Comparison of ENCODE assay signal across 1 cellular context in the genomic region with DNA sequence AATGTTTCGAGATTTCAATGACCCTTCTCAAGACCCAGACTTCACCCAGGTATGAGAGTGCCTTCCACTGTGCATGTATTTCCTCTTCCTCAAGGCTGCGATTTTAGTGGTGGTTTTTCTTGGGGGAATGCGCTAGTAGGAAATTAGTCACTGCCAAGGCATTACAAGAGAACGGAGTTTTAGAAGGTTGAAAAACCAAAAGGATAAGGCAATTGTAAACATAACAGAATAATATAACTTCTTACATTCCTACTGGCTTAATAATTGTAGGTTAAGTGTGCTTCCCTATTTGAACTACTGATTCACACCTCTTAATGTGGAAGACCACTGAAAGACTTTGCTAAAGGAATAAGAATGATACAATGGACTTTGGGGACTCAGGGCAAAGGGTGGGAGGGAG.
TF ChIP-seq lines count a peak whose summit lies in the region.

No MANE protein-coding gene starts in this region.

TF ChIP-seq in HepG2, 621 proteins besides CTCF, POLR2A, EP300 and RAD21 (continued from another document):
- TF ChIP-seq, protein P1, sequence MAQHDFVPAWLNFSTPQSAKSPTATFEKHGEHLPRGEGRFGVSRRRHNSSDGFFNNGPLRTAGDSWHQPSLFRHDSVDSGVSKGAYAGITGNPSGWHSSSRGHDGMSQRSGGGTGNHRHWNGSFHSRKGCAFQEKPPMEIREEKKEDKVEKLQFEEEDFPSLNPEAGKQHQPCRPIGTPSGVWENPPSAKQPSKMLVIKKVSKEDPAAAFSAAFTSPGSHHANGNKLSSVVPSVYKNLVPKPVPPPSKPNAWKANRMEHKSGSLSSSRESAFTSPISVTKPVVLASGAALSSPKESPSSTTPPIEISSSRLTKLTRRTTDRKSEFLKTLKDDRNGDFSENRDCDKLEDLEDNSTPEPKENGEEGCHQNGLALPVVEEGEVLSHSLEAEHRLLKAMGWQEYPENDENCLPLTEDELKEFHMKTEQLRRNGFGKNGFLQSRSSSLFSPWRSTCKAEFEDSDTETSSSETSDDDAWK (CRISPR knock-in tag; IDR thresholded peaks at IDR 0.05) = no peak
- TF ChIP-seq HIC2 (CRISPR knock-in tag; IDR thresholded peaks at IDR 0.05; ENCODE audit: low read depth) (no peak), ZNF557 (CRISPR knock-in tag; IDR thresholded peaks at IDR 0.05) (no peak), HES4 (CRISPR knock-in tag; IDR thresholded peaks at IDR 0.05; ENCODE audit: borderline replicate concordance) (no peak), GATAD2A (CRISPR knock-in tag; IDR thresholded peaks at IDR 0.05) (no peak), STAT6 (CRISPR knock-in tag; IDR thresholded peaks at IDR 0.05; ENCODE audit: borderline replicate concordance) (no peak), SALL2 (CRISPR knock-in tag; IDR thresholded peaks at IDR 0.05) (no peak), MIER2 (CRISPR knock-in tag; IDR thresholded peaks at IDR 0.05) (no peak), AKAP8 (CRISPR knock-in tag; IDR thresholded peaks at IDR 0.05) (no peak), ZNF615 (CRISPR knock-in tag; IDR thresholded peaks at IDR 0.05; ENCODE audit: borderline replicate concordance) (no peak), NAIF1 (CRISPR knock-in tag; IDR thresholded peaks at IDR 0.05; ENCODE audit: borderline replicate concordance) (no peak), HCFC1 (IDR thresholded peaks at IDR 0.05; ENCODE audit: low read depth, low read length) (no peak), HNF4A (CRISPR knock-in tag; IDR thresholded peaks at IDR 0.05) (no peak)
- TF ChIP-seq, protein P2, sequence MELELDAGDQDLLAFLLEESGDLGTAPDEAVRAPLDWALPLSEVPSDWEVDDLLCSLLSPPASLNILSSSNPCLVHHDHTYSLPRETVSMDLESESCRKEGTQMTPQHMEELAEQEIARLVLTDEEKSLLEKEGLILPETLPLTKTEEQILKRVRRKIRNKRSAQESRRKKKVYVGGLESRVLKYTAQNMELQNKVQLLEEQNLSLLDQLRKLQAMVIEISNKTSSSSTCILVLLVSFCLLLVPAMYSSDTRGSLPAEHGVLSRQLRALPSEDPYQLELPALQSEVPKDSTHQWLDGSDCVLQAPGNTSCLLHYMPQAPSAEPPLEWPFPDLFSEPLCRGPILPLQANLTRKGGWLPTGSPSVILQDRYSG (CRISPR knock-in tag; IDR thresholded peaks at IDR 0.05) = no peak
- TF ChIP-seq, protein P3, sequence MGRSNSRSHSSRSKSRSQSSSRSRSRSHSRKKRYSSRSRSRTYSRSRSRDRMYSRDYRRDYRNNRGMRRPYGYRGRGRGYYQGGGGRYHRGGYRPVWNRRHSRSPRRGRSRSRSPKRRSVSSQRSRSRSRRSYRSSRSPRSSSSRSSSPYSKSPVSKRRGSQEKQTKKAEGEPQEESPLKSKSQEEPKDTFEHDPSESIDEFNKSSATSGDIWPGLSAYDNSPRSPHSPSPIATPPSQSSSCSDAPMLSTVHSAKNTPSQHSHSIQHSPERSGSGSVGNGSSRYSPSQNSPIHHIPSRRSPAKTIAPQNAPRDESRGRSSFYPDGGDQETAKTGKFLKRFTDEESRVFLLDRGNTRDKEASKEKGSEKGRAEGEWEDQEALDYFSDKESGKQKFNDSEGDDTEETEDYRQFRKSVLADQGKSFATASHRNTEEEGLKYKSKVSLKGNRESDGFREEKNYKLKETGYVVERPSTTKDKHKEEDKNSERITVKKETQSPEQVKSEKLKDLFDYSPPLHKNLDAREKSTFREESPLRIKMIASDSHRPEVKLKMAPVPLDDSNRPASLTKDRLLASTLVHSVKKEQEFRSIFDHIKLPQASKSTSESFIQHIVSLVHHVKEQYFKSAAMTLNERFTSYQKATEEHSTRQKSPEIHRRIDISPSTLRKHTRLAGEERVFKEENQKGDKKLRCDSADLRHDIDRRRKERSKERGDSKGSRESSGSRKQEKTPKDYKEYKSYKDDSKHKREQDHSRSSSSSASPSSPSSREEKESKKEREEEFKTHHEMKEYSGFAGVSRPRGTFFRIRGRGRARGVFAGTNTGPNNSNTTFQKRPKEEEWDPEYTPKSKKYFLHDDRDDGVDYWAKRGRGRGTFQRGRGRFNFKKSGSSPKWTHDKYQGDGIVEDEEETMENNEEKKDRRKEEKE (IDR thresholded peaks at IDR 0.05) = no peak
